8 cellular contexts compared by ENCODE assay signal in the genomic region with DNA sequence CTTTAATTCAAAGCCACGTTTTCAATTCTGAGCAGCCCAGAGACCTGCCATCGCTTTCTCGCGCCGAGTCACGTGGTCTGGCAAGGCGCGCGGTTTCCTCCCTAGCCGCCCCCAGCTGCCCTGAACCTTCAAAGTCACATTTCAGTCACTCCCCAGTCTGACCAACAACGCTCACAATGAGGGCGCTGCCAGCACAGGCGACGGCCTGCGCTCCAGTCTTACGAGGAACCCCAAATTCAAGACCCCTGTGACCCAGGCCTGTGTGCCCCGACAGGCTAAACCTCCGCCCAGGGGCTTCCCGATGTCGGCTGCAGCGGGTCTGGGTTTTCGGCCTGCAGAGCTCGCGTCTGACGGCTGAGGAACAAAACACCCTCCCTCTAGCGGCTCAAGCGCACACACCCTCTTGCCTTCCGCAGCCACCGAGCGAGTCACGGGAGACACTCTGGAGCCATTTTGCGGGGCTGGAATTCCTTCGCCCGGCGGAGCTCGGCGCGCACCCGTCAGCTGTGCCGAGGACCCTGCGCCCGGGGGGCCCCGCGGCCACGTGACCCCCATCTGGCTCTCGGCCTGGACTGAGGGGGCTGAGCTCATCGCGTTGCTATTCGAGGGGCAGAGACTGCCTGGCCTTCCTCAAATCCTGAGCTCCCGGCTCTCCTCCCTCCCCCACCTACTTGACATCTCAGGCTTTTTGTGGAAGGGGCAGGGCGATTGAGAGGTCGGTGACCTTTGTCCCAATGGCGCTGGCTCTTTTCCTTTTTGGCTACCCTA.
A peak's percentile ranks its signal among the peaks of the same experiment; 100 is the strongest.
DNase-seq lines count a peak whose midpoint lies in the region; ATAC-seq and TF ChIP-seq lines count a peak whose summit lies in the region.

No MANE protein-coding gene starts in this region.

- H3K4me3 ChIP-seq in lower leg skin (ENCODE audit: low read depth, poor library complexity, severe bottlenecking), result peak overlapping the region; percentile 34

- no peaks in the 10 kb centered on the region for H3K9me3 Mint-ChIP-seq in activated CD4-positive, alpha-beta memory T cell treated with anti-CD3 and anti-CD28 coated beads for 36 hours

- peak overlapping the region; percentile 63 for H3K4me3 Mint-ChIP-seq in activated CD4-positive, alpha-beta memory T cell treated with anti-CD3 and anti-CD28 coated beads for 36 hours

- WGBS in lower leg skin, 2 donors, result 1 to 3% methylated on average over 38 to 50 of the region's 53 CpGs

- intact Hi-C loops in activated CD4-positive, alpha-beta memory T cell treated with anti-CD3 and anti-CD28 coated beads for 36 hours (cut with micrococcal nuclease), result loop anchor here (1.0 to 5.0 kb wide), 5 partner anchors 9 to 363 kb away; no protein-coding TSS in a partner anchor
- intact Hi-C loops in lower leg skin (cut with DNase I; ENCODE audit: low total_unique reads), result no loop called here

- peak; percentile 23 to 60 (median 55) for DNase-seq in NCI-H1417 (lab: John Stamatoyannopoulos, UW)
- DNase-seq in NCI-H1417 treated with DMSO at 0.1 percent for 48 hours (lab: John Stamatoyannopoulos, UW), result no peak
- peak; percentile 62 for DNase-seq in NCI-H345 treated with DMSO at 0.1 percent for 48 hours (lab: John Stamatoyannopoulos, UW; ENCODE audit: unreplicated experiment)
- DNase-seq in activated CD4-positive, alpha-beta memory T cell treated with anti-CD3 and anti-CD28 coated beads for 36 hours, result peak; percentile 81
- peak; percentile 94 for DNase-seq in ecto neural progenitor cell (ENCODE audit: low spot score)
- peak; percentile 79 to 96 for DNase-seq in lower leg skin (ENCODE audit: low spot score in 2 of 2)
- peak; percentile 68 for DNase-seq in stimulated activated CD4-positive, alpha-beta T cell treated with anti-CD3 and anti-CD28 coated beads, Interleukin-4, amount 100 ng/mL, for 1 hour

- H3K4me1 Mint-ChIP-seq in activated CD4-positive, alpha-beta memory T cell treated with anti-CD3 and anti-CD28 coated beads for 36 hours (ENCODE audit: low read depth), result peaks cover 45% of the 10 kb centered on the region

- POLR2A ChIA-PET in activated CD4-positive, alpha-beta memory T cell treated with anti-CD3 and anti-CD28 coated beads for 36 hours (lab: Charles Lee), result interaction anchor here (1.9 kb wide), 1 partner anchor 26 kb away, joined by 8 read pairs; no protein-coding TSS in a partner anchor

- H3K27ac Mint-ChIP-seq in activated CD4-positive, alpha-beta memory T cell treated with anti-CD3 and anti-CD28 coated beads for 36 hours, result peak overlapping the region; percentile 28

- ATAC-seq in HG02981 (IDR thresholded peaks at IDR 0.05; ENCODE audit: unreplicated experiment), result peak; percentile 91

- peaks cover 5% of the 10 kb centered on the region for H3K27me3 Mint-ChIP-seq in activated CD4-positive, alpha-beta memory T cell treated with anti-CD3 and anti-CD28 coated beads for 36 hours

- H3K36me3 Mint-ChIP-seq in activated CD4-positive, alpha-beta memory T cell treated with anti-CD3 and anti-CD28 coated beads for 36 hours, result peaks cover 23% of the 10 kb centered on the region

- TF ChIP-seq CTCF in lower leg skin (IDR thresholded peaks at IDR 0.05), result peak in 1 of 3 donors; percentile 62

- no peak for TF ChIP-seq POLR2A in lower leg skin (IDR thresholded peaks at IDR 0.05)

- CTCF ChIA-PET in activated CD4-positive, alpha-beta memory T cell treated with anti-CD3 and anti-CD28 coated beads for 36 hours (lab: Charles Lee), result interaction anchor here (0.7 to 2.1 kb wide), 25 partner anchors 9 to 734 kb away, joined by 3 to 19 read pairs (median 3); no protein-coding TSS in a partner anchor
